10 cellular contexts compared by ENCODE assay signal in genomic region chr9:81083062-81083461, GRCh38.
DNase-seq lines count a peak whose midpoint lies in the region; ATAC-seq and TF ChIP-seq lines count a peak whose summit lies in the region.
"Had no signal": no experiment of that assay in that cellular context is flagged by ENCODE, and none has a peak within 500 bp of the region (broad histone marks: within the 10 kb centered on the region; RNA-seq: fewer than 3 reads in every experiment).

No MANE protein-coding gene starts in this region.

- peak; percentile 15 for DNase-seq in H4 (ENCODE audit: low spot score)
- DNase-seq in RPMI7951 (ENCODE audit: low read depth), result peak; percentile 65
- no peak for DNase-seq in fibroblast of the aortic adventitia (ENCODE audit: low read depth)
- DNase-seq in retinal pigment epithelial cell (ENCODE audit: low read depth), result peak; percentile 71
- no peak for DNase-seq in GM10248 (ENCODE audit: extremely low spot score)
- no peak for DNase-seq in stimulated activated naive CD8-positive, alpha-beta T cell treated with anti-CD3 and anti-CD28 coated beads, Interleukin-15, amount 100 ng/mL, for 72 hours
- no peak for DNase-seq in amniotic stem cell (lab: John Stamatoyannopoulos, UW)
- DNase-seq: activated CD8-positive, alpha-beta T cell treated with anti-CD3 and anti-CD28 coated beads, Interleukin-2, amount 10 ng/mL, durations not matched to agents 7 days and 5 days; aorta had no signal

- no peaks in the 10 kb centered on the region for H3K27me3 Mint-ChIP-seq in stimulated activated naive CD8-positive, alpha-beta T cell treated with anti-CD3 and anti-CD28 coated beads, Interleukin-15, amount 100 ng/mL, for 72 hours

- H3K27ac Mint-ChIP-seq in stimulated activated naive CD8-positive, alpha-beta T cell treated with anti-CD3 and anti-CD28 coated beads, Interleukin-15, amount 100 ng/mL, for 72 hours, result no peak overlapping the region
- H3K27ac Mint-ChIP-seq: activated CD8-positive, alpha-beta T cell treated with anti-CD3 and anti-CD28 coated beads, Interleukin-2, amount 10 ng/mL, durations not matched to agents 7 days and 5 days had no signal

- H3K4me3 ChIP-seq in fibroblast of the aortic adventitia (ENCODE audit: low read depth, low read length) (no peak overlapping the region), retinal pigment epithelial cell (ENCODE audit: low read length) (no peak overlapping the region)

- H3K9me3 Mint-ChIP-seq in stimulated activated naive CD8-positive, alpha-beta T cell treated with anti-CD3 and anti-CD28 coated beads, Interleukin-15, amount 100 ng/mL, for 72 hours, result no peaks in the 10 kb centered on the region

- CTCF ChIA-PET in GM10248 (lab: Yijun Ruan, JAX), result no interaction called here

- POLR2A ChIA-PET in GM10248 (lab: Yijun Ruan, JAX), result no interaction called here

- H3K4me3 Mint-ChIP-seq in stimulated activated naive CD8-positive, alpha-beta T cell treated with anti-CD3 and anti-CD28 coated beads, Interleukin-15, amount 100 ng/mL, for 72 hours, result no peak overlapping the region
- H3K4me3 Mint-ChIP-seq: activated CD8-positive, alpha-beta T cell treated with anti-CD3 and anti-CD28 coated beads, Interleukin-2, amount 10 ng/mL, durations not matched to agents 7 days and 5 days had no signal

- ATAC-seq in GM19023 (IDR thresholded peaks at IDR 0.05; ENCODE audit: unreplicated experiment), result no peak
- ATAC-seq in stimulated activated naive CD8-positive, alpha-beta T cell treated with anti-CD3 and anti-CD28 coated beads, Interleukin-15, amount 100 ng/mL, for 72 hours, result no peak
- ATAC-seq: activated CD8-positive, alpha-beta T cell treated with anti-CD3 and anti-CD28 coated beads, Interleukin-2, amount 10 ng/mL, durations not matched to agents 7 days and 5 days had no signal

- no peaks in the 10 kb centered on the region for H3K4me1 Mint-ChIP-seq in stimulated activated naive CD8-positive, alpha-beta T cell treated with anti-CD3 and anti-CD28 coated beads, Interleukin-15, amount 100 ng/mL, for 72 hours

- TF ChIP-seq CTCF in fibroblast of the aortic adventitia (IDR thresholded peaks at IDR 0.05; ENCODE audit: insufficient read depth, low read length) (peak; percentile 8), retinal pigment epithelial cell (conservative IDR thresholded peaks at IDR 0.05; ENCODE audit: low read depth, low read length) (peak; percentile 66), GM10248 (IDR thresholded peaks at IDR 0.05; ENCODE audit: control extremely low read depth, extremely low read depth, low read depth, missing control alignments) (no peak)

Comparison
In these comparisons a context has a peak if more than half of its experiments do, and no peak if none do; other contexts are left out.
1. DNase-seq: peak in H4 (single experiment), RPMI7951 (single experiment) and retinal pigment epithelial cell (single experiment); none in fibroblast of the aortic adventitia (single experiment), GM10248 (single experiment), stimulated activated naive CD8-positive, alpha-beta T cell treated with anti-CD3 and anti-CD28 coated beads, Interleukin-15, amount 100 ng/mL, for 72 hours (0 of 2) and amniotic stem cell (single experiment).